Comparison of ENCODE assay signal across 2 cellular contexts in the genomic region with DNA sequence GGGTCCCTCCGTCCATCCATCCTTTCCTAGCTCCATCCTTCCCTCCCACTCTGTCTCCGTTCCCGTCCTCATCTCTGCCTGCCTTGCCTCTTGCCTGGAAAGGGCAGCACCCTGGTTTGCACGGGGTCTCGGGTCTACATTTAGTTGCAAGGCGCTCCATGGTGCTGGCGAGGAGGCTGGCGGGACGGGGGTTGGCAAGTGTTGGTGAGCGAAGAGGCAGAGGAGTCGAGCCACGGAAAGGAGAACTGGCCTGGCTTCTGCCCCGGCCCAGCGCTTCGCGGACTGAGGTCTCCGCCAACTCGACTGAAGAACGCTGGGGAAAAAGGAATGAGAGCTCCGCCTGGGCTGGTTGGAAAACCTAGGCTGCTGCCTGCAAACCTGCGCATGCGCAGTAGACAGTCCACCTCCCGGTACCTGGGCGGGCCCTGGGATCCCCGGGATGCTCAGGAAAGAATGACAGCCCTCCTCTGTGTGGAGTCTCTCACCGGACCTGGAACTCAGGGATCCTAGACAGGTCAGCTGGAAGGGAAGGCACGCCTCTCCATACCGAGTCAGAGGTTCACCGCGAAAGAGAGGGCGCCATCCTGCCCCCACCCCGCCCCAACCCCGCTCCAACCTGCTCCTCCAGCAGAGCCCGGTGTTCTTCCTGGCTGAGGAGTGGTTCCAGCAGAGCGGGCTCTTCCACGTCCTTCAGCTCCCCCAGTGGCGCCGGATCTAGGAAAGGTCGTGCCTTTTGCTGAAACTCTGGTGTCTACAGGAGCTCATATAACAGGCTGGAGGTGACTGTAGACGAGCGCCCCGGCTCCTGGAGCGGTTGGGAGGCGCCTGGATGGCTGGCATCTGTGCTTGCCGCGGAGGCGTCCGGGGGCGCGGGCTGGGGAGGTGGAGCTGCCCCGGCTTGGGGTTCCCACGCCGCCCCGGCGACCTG.
TF ChIP-seq lines count a peak whose summit lies in the region.

No MANE protein-coding gene starts in this region.

TF ChIP-seq in H1, 55 proteins besides CTCF, POLR2A, EP300 and RAD21:
- TF ChIP-seq GABPA (IDR thresholded peaks at IDR 0.05; ENCODE audit: borderline replicate concordance, insufficient read depth, low read length) (no peak), RNF2 (IDR thresholded peaks at IDR 0.05; ENCODE audit: borderline replicate concordance, low read depth, low read length, missing control alignments, poor library complexity, severe bottlenecking) (peak; percentile 49), NRF1 (IDR thresholded peaks at IDR 0.05; ENCODE audit: low read depth, low read length) (peak; percentile 66), KDM4A (IDR thresholded peaks at IDR 0.05; ENCODE audit: low read depth, low read length, severe bottlenecking) (peak; percentile 52), ASH2L (IDR thresholded peaks at IDR 0.05; ENCODE audit: low read length) (peak; percentile 73)
- TF ChIP-seq, protein P1, sequence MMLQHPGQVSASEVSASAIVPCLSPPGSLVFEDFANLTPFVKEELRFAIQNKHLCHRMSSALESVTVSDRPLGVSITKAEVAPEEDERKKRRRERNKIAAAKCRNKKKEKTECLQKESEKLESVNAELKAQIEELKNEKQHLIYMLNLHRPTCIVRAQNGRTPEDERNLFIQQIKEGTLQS (IDR thresholded peaks at IDR 0.05; ENCODE audit: insufficient read depth, low read depth, low read length) = no peak

TF ChIP-seq in HEK293T, 16 proteins besides CTCF, POLR2A, EP300 and RAD21:
- TF ChIP-seq HDGF (IDR thresholded peaks at IDR 0.05; ENCODE audit: borderline replicate concordance) = no peak
- no peak for TF ChIP-seq SUZ12 (IDR thresholded peaks at IDR 0.05)
- TF ChIP-seq FOXA1 (IDR thresholded peaks at IDR 0.05) = no peak
- TF ChIP-seq SP1 (IDR thresholded peaks at IDR 0.05) = no peak
- no peak for TF ChIP-seq NFRKB (IDR thresholded peaks at IDR 0.05)
- no peak for TF ChIP-seq BHLHE40 (IDR thresholded peaks at IDR 0.05; ENCODE audit: borderline replicate concordance)
- no peak for TF ChIP-seq CTBP1 (IDR thresholded peaks at IDR 0.05; ENCODE audit: borderline replicate concordance)
- no peak for TF ChIP-seq ZNF384 (IDR thresholded peaks at IDR 0.05)
- TF ChIP-seq, protein P2, sequence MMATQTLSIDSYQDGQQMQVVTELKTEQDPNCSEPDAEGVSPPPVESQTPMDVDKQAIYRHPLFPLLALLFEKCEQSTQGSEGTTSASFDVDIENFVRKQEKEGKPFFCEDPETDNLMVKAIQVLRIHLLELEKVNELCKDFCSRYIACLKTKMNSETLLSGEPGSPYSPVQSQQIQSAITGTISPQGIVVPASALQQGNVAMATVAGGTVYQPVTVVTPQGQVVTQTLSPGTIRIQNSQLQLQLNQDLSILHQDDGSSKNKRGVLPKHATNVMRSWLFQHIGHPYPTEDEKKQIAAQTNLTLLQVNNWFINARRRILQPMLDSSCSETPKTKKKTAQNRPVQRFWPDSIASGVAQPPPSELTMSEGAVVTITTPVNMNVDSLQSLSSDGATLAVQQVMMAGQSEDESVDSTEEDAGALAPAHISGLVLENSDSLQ (IDR thresholded peaks at IDR 0.05) = no peak
- no peak for TF ChIP-seq LEF1 (IDR thresholded peaks at IDR 0.05; ENCODE audit: borderline replicate concordance)
- no peak for TF ChIP-seq L3MBTL2 (conservative IDR thresholded peaks at IDR 0.05)
- no peak for TF ChIP-seq ELF4 (IDR thresholded peaks at IDR 0.05)
- TF ChIP-seq FOXM1 (IDR thresholded peaks at IDR 0.05; ENCODE audit: borderline replicate concordance) = no peak
- no peak for TF ChIP-seq FOXK2 (IDR thresholded peaks at IDR 0.05)
- TF ChIP-seq TARDBP (IDR thresholded peaks at IDR 0.05) = no peak
- TF ChIP-seq ARNT (IDR thresholded peaks at IDR 0.05) = no peak
TF ChIP-seq in HEK293T: peak in this region for 0.
